Comparison of ENCODE assay signal across 17 cellular contexts in genomic region chr5:175477440-175477839, GRCh38. TPM values are rescaled to one million over a fixed set of nuclear protein-coding genes. Genes with fewer than 3 reads are reported as not detected.
DNase-seq lines count a peak whose midpoint lies in the region; ATAC-seq and TF ChIP-seq lines count a peak whose summit lies in the region.
"Had no signal": no experiment of that assay in that cellular context is flagged by ENCODE, and none has a peak within 500 bp of the region (broad histone marks: within the 10 kb centered on the region; RNA-seq: fewer than 3 reads in every experiment).

No MANE protein-coding gene starts in this region.

- no peaks in the 10 kb centered on the region for H3K27me3 ChIP-seq in CD4-positive, CD25-positive, alpha-beta regulatory T cell (ENCODE audit: control insufficient read depth, insufficient read depth, low read length)
- H3K27me3 ChIP-seq: BLaER1 treated with 17β-estradiol and CSF1 and Interleukin-3, amounts not matched to agents 10 nM and 100 nM; foreskin keratinocyte; vagina had no signal

- H3K4me1 ChIP-seq in CD4-positive, CD25-positive, alpha-beta regulatory T cell (ENCODE audit: control insufficient read depth, insufficient read depth, low read length, poor library complexity, severe bottlenecking): peaks cover 34% of the 10 kb centered on the region

- H3K9me3 ChIP-seq in CD4-positive, CD25-positive, alpha-beta regulatory T cell (ENCODE audit: control insufficient read depth in 2 of 2, low read length in 2 of 2): no peaks in the 10 kb centered on the region
- H3K9me3 ChIP-seq: BLaER1 treated with 17β-estradiol and CSF1 and Interleukin-3, amounts not matched to agents 10 nM and 100 nM; vagina had no signal

- H3K27ac Mint-ChIP-seq in CD4-positive, CD25-positive, alpha-beta regulatory T cell: peak overlapping the region; percentile 12 to 89 (median 82)
- H3K27ac Mint-ChIP-seq in Calu3 (ENCODE audit: unreplicated experiment) (no peak overlapping the region), chondrocyte (ENCODE audit: unreplicated experiment) (no peak overlapping the region), natural killer cell (no peak overlapping the region)

- CTCF ChIA-PET in Calu3 (lab: Charles Lee): interaction anchor here (2.5 kb wide), 1 partner anchor 13 kb away, joined by 16 read pairs; no protein-coding TSS in a partner anchor

- no peak for ATAC-seq in CD4-positive, CD25-positive, alpha-beta regulatory T cell (ENCODE audit: low read depth in 2 of 2)
- ATAC-seq in natural killer cell: no peak
- no peak for ATAC-seq in GM21515 (IDR thresholded peaks at IDR 0.05; ENCODE audit: unreplicated experiment)

- H3K27me3 Mint-ChIP-seq in CD4-positive, CD25-positive, alpha-beta regulatory T cell: peaks cover 11% of the 10 kb centered on the region
- peaks cover 38% of the 10 kb centered on the region for H3K27me3 Mint-ChIP-seq in Calu3 (ENCODE audit: unreplicated experiment)
- peaks cover 19% of the 10 kb centered on the region for H3K27me3 Mint-ChIP-seq in chondrocyte (ENCODE audit: low read depth)
- peaks cover 13 to 21% of the 10 kb centered on the region in 2 donors for H3K27me3 Mint-ChIP-seq in natural killer cell (ENCODE audit: low read depth in 2 of 2)

- TF ChIP-seq CTCF in Calu3 (IDR thresholded peaks at IDR 0.05; ENCODE audit: unreplicated experiment) (no peak), chondrocyte (IDR thresholded peaks at IDR 0.05) (no peak), natural killer cell (IDR thresholded peaks at IDR 0.05) (no peak)

- peaks cover 13 to 41% (median 34%) of the 10 kb centered on the region in 4 donors for H3K4me1 Mint-ChIP-seq in CD4-positive, CD25-positive, alpha-beta regulatory T cell
- H3K4me1 Mint-ChIP-seq in Calu3 (ENCODE audit: low read depth, unreplicated experiment): peaks cover 18% of the 10 kb centered on the region
- peaks cover 25% of the 10 kb centered on the region for H3K4me1 Mint-ChIP-seq in chondrocyte (ENCODE audit: low read depth)
- peaks cover 38 to 42% of the 10 kb centered on the region in 2 donors for H3K4me1 Mint-ChIP-seq in natural killer cell

- intact Hi-C loops in Calu3 (cut with micrococcal nuclease; ENCODE audit: unreplicated experiment): no loop called here
- intact Hi-C loops in natural killer cell (cut with micrococcal nuclease): no loop called here

- H3K9me3 Mint-ChIP-seq in CD4-positive, CD25-positive, alpha-beta regulatory T cell: peaks cover 0 to 2% (median 0%) of the 10 kb centered on the region in 7 donors
- H3K9me3 Mint-ChIP-seq in Calu3 (ENCODE audit: low read depth, unreplicated experiment) (no peaks in the 10 kb centered on the region), chondrocyte (ENCODE audit: low read depth) (no peaks in the 10 kb centered on the region), natural killer cell (no peaks in the 10 kb centered on the region)
- H3K9me3 Mint-ChIP-seq: activated naive CD4-positive, alpha-beta T cell treated with anti-CD3 and anti-CD28 coated beads, Interleukin-2, amount 50 U/mL, for 72 hours had no signal

- peak overlapping the region; percentile 86 to 96 (median 88) for H3K4me3 Mint-ChIP-seq in CD4-positive, CD25-positive, alpha-beta regulatory T cell
- H3K4me3 Mint-ChIP-seq in Calu3 (ENCODE audit: low read depth, unreplicated experiment): peak overlapping the region; percentile 96
- peak overlapping the region; percentile 73 for H3K4me3 Mint-ChIP-seq in chondrocyte (ENCODE audit: unreplicated experiment)
- H3K4me3 Mint-ChIP-seq in natural killer cell: peak overlapping the region; percentile 94

- peaks cover 5% of the 10 kb centered on the region for H3K36me3 Mint-ChIP-seq in CD4-positive, CD25-positive, alpha-beta regulatory T cell
- H3K36me3 Mint-ChIP-seq in Calu3 (ENCODE audit: insufficient read depth, unreplicated experiment) (peaks cover 32% of the 10 kb centered on the region), chondrocyte (ENCODE audit: low read depth) (peaks cover 4% of the 10 kb centered on the region), natural killer cell (no peaks in the 10 kb centered on the region)

- no peak for DNase-seq in CD4-positive, CD25-positive, alpha-beta regulatory T cell
- no peak for DNase-seq in Calu3
- no peak for DNase-seq in chondrocyte (ENCODE audit: low spot score)
- no peak for DNase-seq in natural killer cell
- no peak for DNase-seq in NCI-H2029 (lab: John Stamatoyannopoulos, UW)
- no peak for DNase-seq in NK-92 treated with Interleukin-12 subunit alpha and Interleukin-12 subunit beta, amount 100 ng/mL, for 24 hours (lab: John Stamatoyannopoulos, UW)
- DNase-seq: activated CD4-positive, alpha-beta T cell treated with anti-CD3 and anti-CD28 coated beads for 48 hours; effector memory CD4-positive, alpha-beta T cell; mammary epithelial cell; MM.1S had no signal

- no peak overlapping the region for H3K27ac ChIP-seq in CD4-positive, CD25-positive, alpha-beta regulatory T cell (ENCODE audit: insufficient read depth, low read length, poor library complexity, severe bottlenecking)
- H3K27ac ChIP-seq: foreskin keratinocyte, parathyroid adenoma had no signal

- peaks cover 3% of the 10 kb centered on the region for H3K36me3 ChIP-seq in CD4-positive, CD25-positive, alpha-beta regulatory T cell (ENCODE audit: control insufficient read depth, insufficient read depth, low read length)
- H3K36me3 ChIP-seq: vagina had no signal

- H3K4me3 ChIP-seq in CD4-positive, CD25-positive, alpha-beta regulatory T cell (ENCODE audit: low read depth, low read length): peak overlapping the region; percentile 65

- BruUV-seq in Calu3 (replicated peaks; lab: Mats Ljungman, UMichigan): no TSS peak

RNA-seq across cellular contexts. Expression of gene SFXN1, which starts 0.9 kb away (rescaled TPM):
- total RNA-seq in CD4-positive, CD25-positive, alpha-beta regulatory T cell: 82.3 TPM
- 10 to 100 TPM; 63.5 to 83.8 (median 76.0) TPM for polyA plus RNA-seq in CD4-positive, CD25-positive, alpha-beta regulatory T cell
- total RNA-seq in Calu3 (2022) (105 and 106 TPM in 2 replicates), chondrocyte (51.8 to 58.9 TPM (median 57.4 TPM) in 3 replicates), natural killer cell (10 to 100 TPM; 30.3 to 55.2 (median 44.0) TPM)

RNA-seq across cellular contexts. Expression of gene DRD1, which starts 33.5 kb away (rescaled TPM):
- total RNA-seq in CD4-positive, CD25-positive, alpha-beta regulatory T cell: not detected
- not detected for polyA plus RNA-seq in CD4-positive, CD25-positive, alpha-beta regulatory T cell
- total RNA-seq in Calu3 (2022): not detected in 2 replicates
- total RNA-seq in chondrocyte: 0.10 to 0.35 TPM (median 0.23 TPM) in 3 replicates
- total RNA-seq in natural killer cell: not detected
- total RNA-seq: activated naive CD4-positive, alpha-beta T cell treated with anti-CD3 and anti-CD28 coated beads, Interleukin-2, amount 50 U/mL, for 72 hours; foreskin keratinocyte; mammary epithelial cell; T-helper 2 cell treated with Interferon-gamma antibody and Interleukin-4, amounts not matched to agents 100 ng/mL and 5 ng/mL, for 36 hours; vagina had no signal
- polyA plus RNA-seq: foreskin keratinocyte, mammary epithelial cell had no signal

Comparison
In these comparisons a context has a peak if more than half of its experiments do, and no peak if none do; other contexts are left out.
1. H3K27ac Mint-ChIP-seq: peak in CD4-positive, CD25-positive, alpha-beta regulatory T cell (3 of 3); none in Calu3 (single experiment), chondrocyte (single experiment) and natural killer cell (0 of 2).
2. Peak in every context shown above with its lines, with median percentiles within 50 percentile points of each other: H3K4me3 Mint-ChIP-seq.